10 cellular contexts compared by ENCODE assay signal in the genomic region with DNA sequence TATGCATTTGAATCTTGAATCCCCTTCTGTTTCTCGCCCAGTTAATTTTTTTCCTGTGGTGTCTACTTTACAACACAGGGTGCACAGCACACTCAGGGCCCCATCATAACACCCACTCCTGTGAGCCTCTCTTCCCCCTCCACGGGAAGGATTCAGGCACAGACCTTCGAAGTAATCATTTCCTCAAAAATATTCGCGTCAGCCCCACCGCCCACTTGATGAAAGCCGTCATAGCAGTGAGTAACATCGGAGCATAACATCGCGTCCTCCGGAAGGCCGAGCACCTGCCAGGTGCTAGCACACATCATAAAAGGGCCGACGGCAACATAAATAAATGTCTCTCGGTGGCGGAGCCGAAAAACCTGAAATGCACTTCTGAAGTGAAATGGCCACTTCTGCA.
DNase-seq lines count a peak whose midpoint lies in the region; ATAC-seq lines count a peak whose summit lies in the region.
"Had no signal": no experiment of that assay in that cellular context is flagged by ENCODE, and none has a peak within 500 bp of the region (broad histone marks: within the 10 kb centered on the region; RNA-seq: fewer than 3 reads in every experiment).

No MANE protein-coding gene starts in this region.

- peak overlapping the region in 8 of 11 experiments; percentile 5 to 58 (median 42); a peak in 13 of 22 replicates for H3K27ac ChIP-seq in BLaER1 treated with 17β-estradiol and CSF1 and Interleukin-3, amounts not matched to agents 10 nM and 100 nM
- H3K27ac ChIP-seq: esophagus squamous epithelium had no signal

- no peaks in the 10 kb centered on the region; a peak in 1 of 22 replicates for H3K36me3 ChIP-seq in BLaER1 treated with 17β-estradiol and CSF1 and Interleukin-3, amounts not matched to agents 10 nM and 100 nM
- H3K36me3 ChIP-seq: esophagus squamous epithelium had no signal

- peak in 3 of 4 experiments; percentile 37 to 61 (median 43) for DNase-seq in activated naive CD4-positive, alpha-beta T cell (lab: John Stamatoyannopoulos, UW)
- DNase-seq in stimulated activated CD4-positive, alpha-beta T cell treated with anti-CD3 and anti-CD28 coated beads, Interleukin-2, amount 100 ng/mL, for 24 hours, result peak; percentile 71 to 82
- no peak for DNase-seq in NCI-H146 treated with DMSO at 0.1 percent for 48 hours (lab: John Stamatoyannopoulos, UW; ENCODE audit: unreplicated experiment)
- no peak for DNase-seq in NCI-H69 (lab: John Stamatoyannopoulos, UW)
- no peak for DNase-seq in NCI-H2081 (lab: John Stamatoyannopoulos, UW)
- DNase-seq in HK-2 (ENCODE audit: unreplicated experiment), result no peak
- DNase-seq: esophagus squamous epithelium, NCI-H526 had no signal

- peaks cover 4 to 36% (median 26%) of the 10 kb centered on the region in 11 experiments; a peak in 19 of 22 replicates for H3K9me3 ChIP-seq in BLaER1 treated with 17β-estradiol and CSF1 and Interleukin-3, amounts not matched to agents 10 nM and 100 nM (replicated peaks in 1 of 11)
- H3K9me3 ChIP-seq: esophagus squamous epithelium had no signal

- H4K20me1 ChIP-seq in BLaER1 treated with 17β-estradiol and CSF1 and Interleukin-3, amounts not matched to agents 10 nM and 100 nM, result no peaks in the 10 kb centered on the region

- H3K4me3 ChIP-seq in BLaER1 treated with 17β-estradiol and CSF1 and Interleukin-3, amounts not matched to agents 10 nM and 100 nM, result peak overlapping the region in 2 of 10 experiments; percentile 15 to 38; a peak in 2 of 20 replicates
- H3K4me3 ChIP-seq: esophagus squamous epithelium had no signal

- peak overlapping the region; percentile 44 to 78 (median 64) for H3K4me2 ChIP-seq in BLaER1 treated with 17β-estradiol and CSF1 and Interleukin-3, amounts not matched to agents 10 nM and 100 nM

- peak; percentile 80 to 91 for ATAC-seq in activated CD4-positive, CD25-positive, alpha-beta regulatory T cell treated with anti-CD3 and anti-CD28 coated beads, Interleukin-2, amount 50 U/mL, for 24 hours

- H3K27me3 ChIP-seq in BLaER1 treated with 17β-estradiol and CSF1 and Interleukin-3, amounts not matched to agents 10 nM and 100 nM, result no peaks in the 10 kb centered on the region
- H3K27me3 ChIP-seq: esophagus squamous epithelium had no signal

- H3K4me1 ChIP-seq in BLaER1 treated with 17β-estradiol and CSF1 and Interleukin-3, amounts not matched to agents 10 nM and 100 nM, result peaks cover 13 to 48% (median 30%) of the 10 kb centered on the region in 10 experiments
- H3K4me1 ChIP-seq: esophagus squamous epithelium had no signal

- peak overlapping the region in 4 of 11 experiments; percentile 6 to 32 (median 30); a peak in 3 of 22 replicates for H3K9ac ChIP-seq in BLaER1 treated with 17β-estradiol and CSF1 and Interleukin-3, amounts not matched to agents 10 nM and 100 nM

Comparison
In these comparisons a context has a peak if more than half of its experiments do, and no peak if none do; other contexts are left out.
1. DNase-seq: peak in activated naive CD4-positive, alpha-beta T cell (3 of 4) and stimulated activated CD4-positive, alpha-beta T cell treated with anti-CD3 and anti-CD28 coated beads, Interleukin-2, amount 100 ng/mL, for 24 hours (2 of 2); none in NCI-H146 treated with DMSO at 0.1 percent for 48 hours (single experiment), NCI-H69 (single experiment), NCI-H2081 (0 of 2) and HK-2 (single experiment).